Comparison of ENCODE assay signal across 20 cellular contexts in genomic region chr1:8115031-8115768, GRCh38.
DNase-seq lines count a peak whose midpoint lies in the region; ATAC-seq and TF ChIP-seq lines count a peak whose summit lies in the region.
"Had no signal": no experiment of that assay in that cellular context is flagged by ENCODE, and none has a peak within 500 bp of the region (broad histone marks: within the 10 kb centered on the region; RNA-seq: fewer than 3 reads in every experiment).

No MANE protein-coding gene starts in this region.

- no peak overlapping the region for H2AFZ ChIP-seq in HCT116 (ENCODE audit: low read depth, low read length, poor library complexity, severe bottlenecking)
- H2AFZ ChIP-seq in neuronal stem cell (ENCODE audit: low read length) = peak overlapping the region; percentile 47

- no peak for TF ChIP-seq RAD21 in HCT116 (IDR thresholded peaks at IDR 0.05; ENCODE audit: low read depth)

- H3K9me3 ChIP-seq in HCT116 (ENCODE audit: control insufficient read depth in 1 of 2, insufficient read depth in 1 of 2, low read depth in 1 of 2, low read length in 2 of 2) (0 out of 4 replicates have a peak, but pooled peaks cover 0 to 3% of the 10 kb centered on the region in 2 experiments), esophagus (ENCODE audit: control insufficient read depth in 2 of 2, insufficient read depth in 1 of 2, low read depth in 1 of 2, low read length in 1 of 2) (no peaks in the 10 kb centered on the region), neuronal stem cell (replicated peaks in 1 of 2; ENCODE audit: control insufficient read depth in 2 of 2, insufficient read depth in 1 of 2, low read depth in 1 of 2, low read length in 2 of 2) (no peaks in the 10 kb centered on the region), tibial nerve (peaks cover 0 to 4% (median 0%) of the 10 kb centered on the region in 4 donors)

- no peak for ATAC-seq in HCT116
- ATAC-seq in GM21447 (IDR thresholded peaks at IDR 0.05; ENCODE audit: unreplicated experiment) = no peak
- ATAC-seq: heart left ventricle; left lobe of liver; natural killer cell treated with Interleukin-12 subunit alpha and Interleukin-12 subunit beta and Interleukin-15 and Interleukin-18, amount 100 ng/mL, for 72 hours had no signal

- H4K91ac ChIP-seq in neuronal stem cell (ENCODE audit: low read depth, low read length, poor library complexity) = no peak overlapping the region

- no peaks in the 10 kb centered on the region for H3K79me1 ChIP-seq in neuronal stem cell (ENCODE audit: low read depth, low read length)

- no peak overlapping the region for H2BK12ac ChIP-seq in neuronal stem cell (ENCODE audit: low read length)

- no peak overlapping the region for H3K18ac ChIP-seq in neuronal stem cell (ENCODE audit: low read length)

- POLR2A ChIA-PET in HCT116 (lab: Charles Lee) = interaction anchor here (0.8 to 2.8 kb wide), 4 partner anchors 13 to 75 kb away, joined by 3 to 9 read pairs (median 3); no protein-coding TSS in a partner anchor

- H3K14ac ChIP-seq in neuronal stem cell (ENCODE audit: low read length) = no peak overlapping the region

- no peaks in the 10 kb centered on the region for H4K20me1 ChIP-seq in HCT116 (ENCODE audit: insufficient read depth)

- RAD21 ChIA-PET in HCT116 (lab: Charles Lee; ENCODE audit: low non-redundant PET in 1 of 2, low total read pairs in 2 of 2, uncharacterized antibody in 2 of 2, unreplicated experiment in 2 of 2) = interaction anchor here in 1 of 2 experiments (0.7 kb wide), 1 partner anchor 82 kb away, joined by 3 read pairs; no protein-coding TSS in a partner anchor

- intact Hi-C loops in HCT116 (cut with micrococcal nuclease) = no loop called here

- BruUV-seq in HCT116 (replicated peaks; lab: Mats Ljungman, UMichigan) = no TSS peak

- H2BK120ac ChIP-seq in neuronal stem cell (ENCODE audit: low read depth, low read length) = no peak overlapping the region

- H3K4ac ChIP-seq in neuronal stem cell (ENCODE audit: low read length) = no peak overlapping the region

- H3K4me2 ChIP-seq in HCT116 (ENCODE audit: low read length) = peak overlapping the region; percentile 16
- no peak overlapping the region for H3K4me2 ChIP-seq in neuronal stem cell (ENCODE audit: insufficient read depth, low read length, poor library complexity, severe bottlenecking)

- H3K9me2 ChIP-seq in HCT116 (ENCODE audit: insufficient read depth) = no peaks in the 10 kb centered on the region

- TF ChIP-seq CTCF in HCT116 (IDR thresholded peaks at IDR 0.05 in 2 of 3, conservative IDR thresholded peaks at IDR 0.05 in 1 of 3; ENCODE audit: borderline replicate concordance in 1 of 3, insufficient read depth in 1 of 3, low read depth in 2 of 3, low read length in 2 of 3) (no peak), tibial nerve (IDR thresholded peaks at IDR 0.05) (no peak)

- H4K8ac ChIP-seq in neuronal stem cell (ENCODE audit: low read depth, low read length) = no peak overlapping the region

- no peak overlapping the region for H3K23ac ChIP-seq in neuronal stem cell (ENCODE audit: low read depth, low read length, poor library complexity)

- H2BK15ac ChIP-seq in neuronal stem cell (ENCODE audit: low read length) = no peak overlapping the region

- 93 to 97% methylated on average over 10 of the region's 10 CpGs for WGBS in esophagus, 2 donors
- WGBS in neuronal stem cell (ENCODE audit: extremely low coverage in 2 of 2, insufficient read length in 2 of 2, insufficient replicate concordance in 1 of 2), 2 donors = no CpG with 5 or more reads among the region's 10 CpGs
- 95% methylated on average over 10 of the region's 10 CpGs for WGBS in tibial nerve, 2 donors

- TF ChIP-seq EP300 in tibial nerve (IDR thresholded peaks at IDR 0.05) = no peak

- no peak for DNase-seq in HCT116 (ENCODE audit: low read depth, low spot score)
- no peak for DNase-seq in neuronal stem cell (ENCODE audit: low spot score)
- DNase-seq in tibial nerve (ENCODE audit: low spot score in 2 of 2) = no peak
- DNase-seq in EL = no peak
- DNase-seq in RKO (ENCODE audit: low spot score) = no peak
- DNase-seq: activated CD4-positive, alpha-beta memory T cell treated with anti-CD3 and anti-CD28 coated beads, Interleukin-2, amount 10 ng/mL, durations not matched to agents 7 days and 5 days; activated CD4-positive, CD25-positive, alpha-beta regulatory T cell; activated effector memory CD4-positive, alpha-beta T cell treated with Interleukin-2 at 50 U/mL for 16 hours; heart left ventricle; KG1; NCI-H1694; NCI-H2171 treated with DMSO at 0.1 percent for 48 hours; NCI-H524 treated with DMSO at 0.1 percent for 48 hours; small intestine; stimulated activated naive CD4-positive, alpha-beta T cell; T1000 had no signal

- H3K9ac ChIP-seq in HCT116 (ENCODE audit: low read length) (peak overlapping the region; percentile 31; the same call in 1 of the 2 replicates), neuronal stem cell (ENCODE audit: low read depth, low read length, poor library complexity) (no peak overlapping the region)

- H3K27ac ChIP-seq in HCT116 (ENCODE audit: low read depth, low read length) (peak overlapping the region; percentile 99), esophagus (ENCODE audit: low read depth in 2 of 2, low read length in 1 of 2) (peak overlapping the region; percentile 35 to 63), neuronal stem cell (replicated peaks; ENCODE audit: low read length) (no peak overlapping the region), tibial nerve (peak overlapping the region; percentile 16 to 85 (median 78))

- CTCF ChIA-PET in HCT116 (lab: Charles Lee) = interaction anchor here (0.6 kb wide), 1 partner anchor 57 kb away, joined by 3 read pairs; no protein-coding TSS in a partner anchor

- no peak overlapping the region for H2BK5ac ChIP-seq in neuronal stem cell (ENCODE audit: low read length)

- H3K4me1 ChIP-seq in HCT116 (ENCODE audit: control insufficient read depth in 1 of 2, insufficient read depth in 2 of 2, low read length in 2 of 2) (peaks cover 70 to 76% of the 10 kb centered on the region in 2 experiments), esophagus (ENCODE audit: control insufficient read depth in 2 of 2, insufficient read depth in 2 of 2, low read length in 1 of 2) (peaks cover 6 to 7% of the 10 kb centered on the region in 2 donors), neuronal stem cell (ENCODE audit: control insufficient read depth in 2 of 2, insufficient read depth in 1 of 2, low read depth in 1 of 2, low read length in 2 of 2) (peaks cover 8 to 11% of the 10 kb centered on the region in 2 donors), tibial nerve (peaks cover 0 to 66% (median 33%) of the 10 kb centered on the region in 4 donors)

- H2AK5ac ChIP-seq in neuronal stem cell (ENCODE audit: low read depth, low read length) = no peak overlapping the region

- H3K4me3 ChIP-seq in HCT116 (replicated peaks in 1 of 2; ENCODE audit: low read depth in 1 of 2, low read length in 2 of 2) (no peak overlapping the region), esophagus (ENCODE audit: low read depth in 1 of 2, low read length in 2 of 2) (no peak overlapping the region), neuronal stem cell (ENCODE audit: low read length in 2 of 2) (no peak overlapping the region), tibial nerve (no peak overlapping the region)
- H3K4me3 ChIP-seq: heart left ventricle had no signal

- H3K36me3 ChIP-seq in HCT116 (ENCODE audit: control insufficient read depth in 1 of 2, insufficient read depth in 2 of 2, low read length in 2 of 2) = peaks cover 0 to under 1% of the 10 kb centered on the region in 2 experiments; a peak in 1 of 4 replicates
- no peaks in the 10 kb centered on the region for H3K36me3 ChIP-seq in esophagus (ENCODE audit: control insufficient read depth in 2 of 2, insufficient read depth in 2 of 2, low read length in 1 of 2)
- H3K36me3 ChIP-seq in neuronal stem cell (replicated peaks in 1 of 2; ENCODE audit: control insufficient read depth in 2 of 2, insufficient read depth in 2 of 2, low read length in 2 of 2) = no peaks in the 10 kb centered on the region
- H3K36me3 ChIP-seq in tibial nerve = no peaks in the 10 kb centered on the region
- H3K36me3 ChIP-seq: heart left ventricle had no signal

- no peaks in the 10 kb centered on the region for H3K27me3 ChIP-seq in HCT116 (ENCODE audit: insufficient read depth, low read length)
- no peaks in the 10 kb centered on the region for H3K27me3 ChIP-seq in esophagus (ENCODE audit: control insufficient read depth in 1 of 2, insufficient read depth in 2 of 2, low read length in 2 of 2)
- H3K27me3 ChIP-seq in neuronal stem cell (ENCODE audit: control insufficient read depth in 3 of 3, insufficient read depth in 3 of 3, low read depth in 1 of 3, low read length in 3 of 3) = no peaks in the 10 kb centered on the region
- no peaks in the 10 kb centered on the region for H3K27me3 ChIP-seq in tibial nerve
- H3K27me3 ChIP-seq: heart left ventricle had no signal

- TF ChIP-seq POLR2A in HCT116 (IDR thresholded peaks at IDR 0.05; ENCODE audit: borderline replicate concordance, extremely low read depth, insufficient read depth, insufficient read length) = no peak
- no peak for TF ChIP-seq POLR2A in tibial nerve (IDR thresholded peaks at IDR 0.05)

- no peaks in the 10 kb centered on the region for H3K79me2 ChIP-seq in HCT116 (ENCODE audit: insufficient read depth, low read length)

TF ChIP-seq in HCT116, 20 proteins besides CTCF, POLR2A, EP300 and RAD21 (continues in another document):
- TF ChIP-seq CBX3 (IDR thresholded peaks at IDR 0.05; ENCODE audit: low read depth) = no peak
- TF ChIP-seq ZFX (IDR thresholded peaks at IDR 0.05) = 0 out of 2 replicates have a peak, but pooled peaks have one; percentile 7
- no peak for TF ChIP-seq CEBPB (IDR thresholded peaks at IDR 0.05; ENCODE audit: low read depth)
